12 cellular contexts compared by ENCODE assay signal in genomic region chr11:64201524-64201923, GRCh38.
"Had no signal": no experiment of that assay in that cellular context is flagged by ENCODE, and none has a peak within 500 bp of the region (broad histone marks: within the 10 kb centered on the region; RNA-seq: fewer than 3 reads in every experiment).

No MANE protein-coding gene starts in this region.

- H3K27ac Mint-ChIP-seq: activated B cell treated with CpG ODN at 0.5 μM for 24 hours; stimulated activated naive CD8-positive, alpha-beta T cell treated with anti-CD3 and anti-CD28 coated beads, Interleukin-15, Interleukin-2, amounts not matched to agents 100 ng/mL and 50 ng/mL, for 24 hours had no signal

- H3K27me3 Mint-ChIP-seq: activated B cell treated with CpG ODN at 0.5 μM for 24 hours; naive thymus-derived CD4-positive, alpha-beta T cell; stimulated activated naive CD8-positive, alpha-beta T cell treated with anti-CD3 and anti-CD28 coated beads, Interleukin-15, Interleukin-2, amounts not matched to agents 100 ng/mL and 50 ng/mL, for 24 hours had no signal

- DNase-seq: activated B cell treated with CpG ODN at 0.5 μM for 24 hours; activated CD4-positive, alpha-beta T cell treated with anti-CD3 and anti-CD28 coated beads, Interleukin-2, amount 50 U/mL, for 48 hours; activated CD8-positive, alpha-beta memory T cell treated with anti-CD3 and anti-CD28 coated beads, Interleukin-2, amount 50 U/mL, for 4 hours; activated effector memory CD4-positive, alpha-beta T cell treated with Interleukin-2 at 50 U/mL for 16 hours; heart right ventricle; mammary epithelial cell; naive thymus-derived CD4-positive, alpha-beta T cell; SK-N-SH; stimulated activated CD4-positive, alpha-beta T cell treated with anti-CD3 and anti-CD28 coated beads, Interleukin-15, amount 100 ng/mL, for 24 hours; stimulated activated CD4-positive, alpha-beta T cell treated with anti-CD3 and anti-CD28 coated beads, Interleukin-4, amount 100 ng/mL, for 24 hours; upper lobe of left lung had no signal

- H3K9me3 Mint-ChIP-seq: activated B cell treated with CpG ODN at 0.5 μM for 24 hours; naive thymus-derived CD4-positive, alpha-beta T cell; stimulated activated naive CD8-positive, alpha-beta T cell treated with anti-CD3 and anti-CD28 coated beads, Interleukin-15, Interleukin-2, amounts not matched to agents 100 ng/mL and 50 ng/mL, for 24 hours had no signal

- H3K4me3 Mint-ChIP-seq: activated B cell treated with CpG ODN at 0.5 μM for 24 hours; naive thymus-derived CD4-positive, alpha-beta T cell; stimulated activated naive CD8-positive, alpha-beta T cell treated with anti-CD3 and anti-CD28 coated beads, Interleukin-15, Interleukin-2, amounts not matched to agents 100 ng/mL and 50 ng/mL, for 24 hours had no signal

- ATAC-seq: heart right ventricle; naive thymus-derived CD4-positive, alpha-beta T cell had no signal
